10 cellular contexts compared by ENCODE assay signal in genomic region chr19:2722541-2723344, GRCh38. TPM values are rescaled to one million over a fixed set of nuclear protein-coding genes. Genes with fewer than 3 reads are reported as not detected.
DNase-seq lines count a peak whose midpoint lies in the region; ATAC-seq, FAIRE-seq and TF ChIP-seq lines count a peak whose summit lies in the region.
"Had no signal": no experiment of that assay in that cellular context is flagged by ENCODE, and none has a peak within 500 bp of the region (broad histone marks: within the 10 kb centered on the region; RNA-seq: fewer than 3 reads in every experiment).

No MANE protein-coding gene starts in this region.

- 0 out of 2 replicates have a peak overlapping the region, but pooled peaks have one; percentile 41 for H3K14ac ChIP-seq in IMR-90 (replicated peaks; ENCODE audit: low read depth, low read length)

- in situ Hi-C loops in IMR-90 (cut with MboI; ENCODE audit: low sequenced_read_pairs) (no loop called here), astrocyte of the spinal cord (cut with HindIII; ENCODE audit: low sequenced_read_pairs) (no loop called here)

- H2BK5ac ChIP-seq in IMR-90 (ENCODE audit: low read depth, low read length, poor library complexity, severe bottlenecking) = peak overlapping the region; percentile 61

- H3K9ac ChIP-seq in IMR-90 (ENCODE audit: low read depth, low read length) (no peak overlapping the region), kidney (ENCODE audit: low read length in 2 of 2) (peak overlapping the region in 1 of 2 donors; percentile 7)
- H3K9ac ChIP-seq: KMS-11 had no signal

- no peaks in the 10 kb centered on the region for H3K36me3 ChIP-seq in IMR-90 (ENCODE audit: control insufficient read depth, insufficient read depth, low read length)
- no peaks in the 10 kb centered on the region for H3K36me3 ChIP-seq in kidney (ENCODE audit: control insufficient read depth in 1 of 2, insufficient read depth in 2 of 2, low read length in 2 of 2)
- H3K36me3 ChIP-seq: tibial nerve had no signal

- no peak; the same call in 1 of the 2 replicates for TF ChIP-seq POLR2A in IMR-90 (IDR thresholded peaks at IDR 0.05; ENCODE audit: low read depth, low read length)

- 48% methylated on average over 13 of the region's 28 CpGs; no CpG with 5 or more reads in 1 of the 2 experiments for WGBS in IMR-90 (ENCODE audit: extremely low coverage in 2 of 2, insufficient read length in 1 of 2), 2 experiments

- peak overlapping the region; percentile 73; the same call in 1 of the 2 replicates for H2AK5ac ChIP-seq in IMR-90 (ENCODE audit: low read depth, low read length)

- TF ChIP-seq CTCF in IMR-90 (conservative IDR thresholded peaks at IDR 0.05; ENCODE audit: low read depth, low read length) (no peak), astrocyte of the spinal cord (IDR thresholded peaks at IDR 0.05; ENCODE audit: low read depth, low read length) (no peak), kidney (IDR thresholded peaks at IDR 0.05; ENCODE audit: borderline replicate concordance, extremely low read depth, insufficient read depth) (no peak)

- H4K5ac ChIP-seq in IMR-90 (ENCODE audit: low read depth, low read length) = no peak overlapping the region

- peak; percentile 74 for DNase-seq in IMR-90
- DNase-seq in astrocyte of the spinal cord (ENCODE audit: low read depth, low spot score) = peak; percentile 54
- peak; percentile 94 for DNase-seq in kidney
- no peak for DNase-seq in NCI-H748 treated with DMSO at 0.1 percent for 48 hours (lab: John Stamatoyannopoulos, UW)
- DNase-seq in NCI-H526 treated with DMSO at 0.1 percent for 48 hours (lab: John Stamatoyannopoulos, UW) = no peak
- DNase-seq in NCI-H82 treated with DMSO at 0.1 percent for 48 hours (lab: John Stamatoyannopoulos, UW; ENCODE audit: unreplicated experiment) = no peak

- no peak overlapping the region for H3K23ac ChIP-seq in IMR-90 (ENCODE audit: low read depth, low read length)

- H2BK20ac ChIP-seq in IMR-90 (ENCODE audit: low read depth, low read length) = peak overlapping the region; percentile 79; the same call in 1 of the 2 replicates

- CTCF ChIA-PET in IMR-90 (lab: Yijun Ruan, JAX) = interaction anchor here (0.8 to 1.4 kb wide), 3 partner anchors 60 to 406 kb away, joined by 3 read pairs; no protein-coding TSS in a partner anchor

- no peak overlapping the region; the same call in 1 of the 2 replicates for H3K27ac ChIP-seq in IMR-90 (ENCODE audit: insufficient read depth, low read length)
- H3K27ac ChIP-seq in kidney (ENCODE audit: low read depth in 2 of 2, low read length in 2 of 2) = peak overlapping the region in 1 of 2 donors; percentile 51
- peak overlapping the region; percentile 38 for H3K27ac ChIP-seq in temporal lobe (ENCODE audit: low read depth, low read length)
- H3K27ac ChIP-seq: KMS-11 had no signal

- TF ChIP-seq RAD21 in IMR-90 (IDR thresholded peaks at IDR 0.05; ENCODE audit: low read length) = 0 out of 2 replicates have a peak, but pooled peaks have one; percentile 4

- H3K4me3 ChIP-seq in IMR-90 (ENCODE audit: insufficient read depth, low read depth, low read length) (no peak overlapping the region), astrocyte of the spinal cord (ENCODE audit: low read depth, low read length) (no peak overlapping the region), kidney (ENCODE audit: low read length in 2 of 2) (no peak overlapping the region)
- H3K4me3 ChIP-seq: tibial nerve had no signal

- BruUV-seq in IMR-90 (replicated peaks; lab: Mats Ljungman, UMichigan) = no TSS peak

- H3K4ac ChIP-seq in IMR-90 (ENCODE audit: low read depth, low read length) = peak overlapping the region; percentile 90

- intact Hi-C loops in IMR-90 (cut with micrococcal nuclease) = no loop called here
- intact Hi-C loops in kidney (cut with DNase I) = no loop called here

- POLR2A ChIA-PET in IMR-90 (lab: Charles Lee; ENCODE audit: unreplicated experiment) = no interaction called here

- dilution Hi-C loops in IMR-90 (cut with HindIII; ENCODE audit: low sequenced_read_pairs, unreplicated experiment) = no loop called here

- peak overlapping the region; percentile 38 for H2BK120ac ChIP-seq in IMR-90 (ENCODE audit: low read depth, low read length)

- H3K79me1 ChIP-seq in IMR-90 (ENCODE audit: low read depth in 1 of 2, low read length in 2 of 2) = peaks cover 0 to 10% of the 10 kb centered on the region in 2 experiments; a peak in 1 of 4 replicates

- peak overlapping the region; percentile 96 for H2AK9ac ChIP-seq in IMR-90 (replicated peaks; ENCODE audit: low read depth, low read length, poor library complexity)

- H4K20me1 ChIP-seq in IMR-90 (ENCODE audit: insufficient read depth, low read length) = no peaks in the 10 kb centered on the region; the same call in 1 of the 2 replicates

- peak overlapping the region; percentile 81; the same call in 1 of the 2 replicates for H4K91ac ChIP-seq in IMR-90 (ENCODE audit: insufficient read depth, low read depth, low read length)

- H2AFZ ChIP-seq in IMR-90 (replicated peaks; ENCODE audit: low read length, poor library complexity) = peak overlapping the region; percentile 92

- no peak for FAIRE-seq in kidney (lab: Jason Lieb, UNC)

- ATAC-seq in IMR-90 (ENCODE audit: low read depth) = peak; percentile 95
- no peak for ATAC-seq in GM18511 (IDR thresholded peaks at IDR 0.05; ENCODE audit: unreplicated experiment)

- H3K4me2 ChIP-seq in IMR-90 (ENCODE audit: low read depth, low read length) = no peak overlapping the region
- H3K4me2 ChIP-seq: KMS-11 had no signal

- H3K4me1 ChIP-seq in IMR-90 (ENCODE audit: control insufficient read depth, insufficient read depth, low read length) (peaks cover 17% of the 10 kb centered on the region), kidney (ENCODE audit: control insufficient read depth in 1 of 2, insufficient read depth in 1 of 2, low read depth in 1 of 2, low read length in 2 of 2) (peaks cover 0 to 14% of the 10 kb centered on the region in 2 donors)

- H3K18ac ChIP-seq in IMR-90 (ENCODE audit: low read depth, low read length) = no peak overlapping the region

- peak overlapping the region in 1 of 2 experiments; percentile 81; a peak in 1 of 4 replicates for H4K8ac ChIP-seq in IMR-90 (ENCODE audit: low read depth in 2 of 2, low read length in 2 of 2)

- H3K9me3 ChIP-seq in IMR-90 (ENCODE audit: control insufficient read depth, insufficient read depth, low read length) (no peaks in the 10 kb centered on the region), kidney (ENCODE audit: control insufficient read depth in 1 of 2, low read length in 2 of 2) (no peaks in the 10 kb centered on the region)
- H3K9me3 ChIP-seq: tibial nerve had no signal

- H3K27me3 ChIP-seq in IMR-90 (ENCODE audit: control insufficient read depth, insufficient read depth, low read length) = peaks cover 12% of the 10 kb centered on the region

- H3K9me1 ChIP-seq in IMR-90 (ENCODE audit: insufficient read depth, low read length) = peaks cover 7% of the 10 kb centered on the region; the same call in 1 of the 2 replicates

- H3K56ac ChIP-seq in IMR-90 (ENCODE audit: extremely low read depth, insufficient read depth, low read length) = no peak overlapping the region

- peak overlapping the region; percentile 55; the same call in 1 of the 3 replicates for H2BK15ac ChIP-seq in IMR-90 (ENCODE audit: low read depth, low read length)

TF ChIP-seq in IMR-90, 13 proteins besides CTCF, POLR2A, EP300 and RAD21 (continues in another document):
- TF ChIP-seq NFE2L2 (IDR thresholded peaks at IDR 0.05; ENCODE audit: low read depth, low read length) = no peak
- TF ChIP-seq RCOR1 (IDR thresholded peaks at IDR 0.05; ENCODE audit: insufficient replicate concordance, low read length) = no peak
- TF ChIP-seq MAZ (IDR thresholded peaks at IDR 0.05; ENCODE audit: borderline replicate concordance, low read depth, low read length) = peak; percentile 78
- no peak for TF ChIP-seq CHD1 (IDR thresholded peaks at IDR 0.05; ENCODE audit: low read depth, low read length)
- TF ChIP-seq SMC3 (IDR thresholded peaks at IDR 0.05; ENCODE audit: low read depth, low read length) = peak; percentile 23; the same call in 1 of the 2 replicates
- TF ChIP-seq FOS (IDR thresholded peaks at IDR 0.05; ENCODE audit: low read depth, low read length) = peak; percentile 75
- TF ChIP-seq ELK1 (IDR thresholded peaks at IDR 0.05; ENCODE audit: borderline replicate concordance, low read depth, low read length) = no peak
- TF ChIP-seq RFX5 (IDR thresholded peaks at IDR 0.05; ENCODE audit: low read depth, low read length) = no peak
- no peak for TF ChIP-seq MAFK (IDR thresholded peaks at IDR 0.05; ENCODE audit: low read depth, low read length)
- peak; percentile 70; the same call in 1 of the 2 replicates for TF ChIP-seq MXI1 (IDR thresholded peaks at IDR 0.05; ENCODE audit: borderline replicate concordance, low read depth, low read length)

RNA-seq across cellular contexts. Expression of gene DIRAS1, which starts 1.6 kb away (rescaled TPM):
- total RNA-seq in IMR-90 (2012; rRNA removed) = 1.4 and 2.5 TPM in 2 replicates
- polyA plus RNA-seq in IMR-90 (2012; rRNA removed) = 10.3 and 14.0 TPM in 2 replicates
- 5.3 and 12.6 TPM in 2 replicates for polyA plus RNA-seq in IMR-90 (2012; cell fraction: cytosol; rRNA removed)
- polyA plus RNA-seq in IMR-90 (2012; cell fraction: nucleus; rRNA removed; ENCODE audit: low replicate concordance) = 9.8 and 18.4 TPM in 2 replicates
- total RNA-seq in kidney = 2.3 TPM
- polyA plus RNA-seq in kidney (ENCODE audit: insufficient read depth, low read depth, low replicate concordance) = 7.6 TPM
- 21.4 TPM for total RNA-seq in temporal lobe

RNA-seq across cellular contexts. Expression of gene SLC39A3, which starts 17.1 kb away (rescaled TPM):
- total RNA-seq in IMR-90 (2012; rRNA removed) (12.4 and 12.8 TPM in 2 replicates), kidney (31.1 TPM), temporal lobe (15.0 TPM)
- polyA plus RNA-seq in IMR-90 (2012; rRNA removed) (38.2 and 45.1 TPM in 2 replicates), kidney (ENCODE audit: insufficient read depth, low read depth, low replicate concordance) (38.0 TPM)
- polyA plus RNA-seq in IMR-90 (2012; cell fraction: cytosol; rRNA removed) = 47.7 and 51.5 TPM in 2 replicates
- 12.3 and 24.3 TPM in 2 replicates for polyA plus RNA-seq in IMR-90 (2012; cell fraction: nucleus; rRNA removed; ENCODE audit: low replicate concordance)

RNA-seq across cellular contexts. Expression of gene GNG7, which starts 20.2 kb away (rescaled TPM):
- total RNA-seq in IMR-90 (2012; rRNA removed) (under 0.01 TPM in 2 replicates), kidney (9.9 TPM), temporal lobe (7.4 TPM)
- polyA plus RNA-seq in IMR-90 (2012; rRNA removed) (0.19 and 0.21 TPM in 2 replicates), kidney (ENCODE audit: insufficient read depth, low read depth, low replicate concordance) (13.4 TPM)
- 0.29 and 0.43 TPM in 2 replicates for polyA plus RNA-seq in IMR-90 (2012; cell fraction: cytosol; rRNA removed)
- polyA plus RNA-seq in IMR-90 (2012; cell fraction: nucleus; rRNA removed; ENCODE audit: low replicate concordance) = 0.37 and 0.46 TPM in 2 replicates

Comparison
In these comparisons a context has a peak if more than half of its experiments do, and no peak if none do; other contexts are left out.
1. DNase-seq: peak in IMR-90 (single experiment), astrocyte of the spinal cord (single experiment) and kidney (single experiment); none in NCI-H748 treated with DMSO at 0.1 percent for 48 hours (single experiment), NCI-H526 treated with DMSO at 0.1 percent for 48 hours (single experiment) and NCI-H82 treated with DMSO at 0.1 percent for 48 hours (single experiment).